In genomic region chr20:16574656-16575355, GRCh38 we compare ENCODE assay signal across 1 cellular context.
A peak's percentile ranks its signal among the peaks of the same experiment; 100 is the strongest.
TF ChIP-seq lines count a peak whose summit lies in the region.

No MANE protein-coding gene starts in this region.

TF ChIP-seq in HepG2, 621 proteins besides CTCF, POLR2A, EP300 and RAD21 (continued from another document and continues in another):
- TF ChIP-seq HNF1A (IDR thresholded peaks at IDR 0.05; ENCODE audit: low read depth) = peak; percentile 46; the same call in 1 of the 2 replicates
- TF ChIP-seq HNF1A (CRISPR knock-in tag; IDR thresholded peaks at IDR 0.05; ENCODE audit: borderline replicate concordance) = no peak; the same call in 1 of the 2 replicates
- peak; percentile 72 for TF ChIP-seq DMAP1 (CRISPR knock-in tag; IDR thresholded peaks at IDR 0.05)
- TF ChIP-seq NR1H2 (CRISPR knock-in tag; IDR thresholded peaks at IDR 0.05; ENCODE audit: borderline replicate concordance, low read depth) = no peak
- TF ChIP-seq MEIS2 (CRISPR knock-in tag; IDR thresholded peaks at IDR 0.05) = peak; percentile 63
- TF ChIP-seq ELF3 (CRISPR knock-in tag; IDR thresholded peaks at IDR 0.05) = no peak
- TF ChIP-seq MEIS1 (CRISPR knock-in tag; IDR thresholded peaks at IDR 0.05; ENCODE audit: borderline replicate concordance) = peak; percentile 88; the same call in 1 of the 2 replicates
- peak; percentile 68; the same call in 1 of the 2 replicates for TF ChIP-seq MXD4 (CRISPR knock-in tag; IDR thresholded peaks at IDR 0.05)
- TF ChIP-seq ZSCAN29 (CRISPR knock-in tag; conservative IDR thresholded peaks at IDR 0.05) = peak; percentile 91; the same call in 1 of the 2 replicates
- peak; percentile 63; the same call in 1 of the 2 replicates for TF ChIP-seq RFXAP (CRISPR knock-in tag; IDR thresholded peaks at IDR 0.05; ENCODE audit: borderline replicate concordance)
- TF ChIP-seq TOE1 (CRISPR knock-in tag; IDR thresholded peaks at IDR 0.05) = no peak
- TF ChIP-seq ZNF530 (CRISPR knock-in tag; IDR thresholded peaks at IDR 0.05; ENCODE audit: low read depth) = no peak
- no peak for TF ChIP-seq RBM22 (optimal IDR thresholded peaks at IDR 0.05; ENCODE audit: low read length)
- peak; percentile 71; the same call in 1 of the 2 replicates for TF ChIP-seq ARID4A (CRISPR knock-in tag; IDR thresholded peaks at IDR 0.05; ENCODE audit: borderline replicate concordance)
- peak; percentile 95 for TF ChIP-seq PTBP1 (IDR thresholded peaks at IDR 0.05; ENCODE audit: low read depth, low read length, poor library complexity, severe bottlenecking)
- no peak for TF ChIP-seq ZNF451 (CRISPR knock-in tag; IDR thresholded peaks at IDR 0.05)
- TF ChIP-seq HIC2 (CRISPR knock-in tag; IDR thresholded peaks at IDR 0.05; ENCODE audit: low read depth) = no peak
- no peak for TF ChIP-seq SRY (CRISPR knock-in tag; IDR thresholded peaks at IDR 0.05)
- no peak for TF ChIP-seq ZNF275 (CRISPR knock-in tag; IDR thresholded peaks at IDR 0.05; ENCODE audit: borderline replicate concordance)
- peak; percentile 86; the same call in 1 of the 2 replicates for TF ChIP-seq KLF9 (CRISPR knock-in tag; IDR thresholded peaks at IDR 0.05; ENCODE audit: low read depth)
- 0 out of 2 replicates have a peak, but pooled peaks have one; percentile 73 for TF ChIP-seq EEA1 (CRISPR knock-in tag; IDR thresholded peaks at IDR 0.05; ENCODE audit: borderline replicate concordance)
- TF ChIP-seq ZNF446 (CRISPR knock-in tag; IDR thresholded peaks at IDR 0.05) = no peak
- peak; percentile 91 for TF ChIP-seq SAP130 (CRISPR knock-in tag; IDR thresholded peaks at IDR 0.05; ENCODE audit: low read depth)
- TF ChIP-seq HOXA7 (CRISPR knock-in tag; IDR thresholded peaks at IDR 0.05) = no peak
- peak; percentile 54; the same call in 1 of the 2 replicates for TF ChIP-seq HMG20B (CRISPR knock-in tag; conservative IDR thresholded peaks at IDR 0.05)
- TF ChIP-seq ZNF674 (CRISPR knock-in tag; IDR thresholded peaks at IDR 0.05; ENCODE audit: low read depth) = no peak
- no peak for TF ChIP-seq RFX1 (IDR thresholded peaks at IDR 0.05)
- no peak for TF ChIP-seq CCAR2 (optimal IDR thresholded peaks at IDR 0.05; ENCODE audit: low read depth, low read length)
- no peak for TF ChIP-seq ZNF597 (CRISPR knock-in tag; IDR thresholded peaks at IDR 0.05)
- no peak for TF ChIP-seq ZNF709 (CRISPR knock-in tag; IDR thresholded peaks at IDR 0.05)
- TF ChIP-seq SKIL (CRISPR knock-in tag; IDR thresholded peaks at IDR 0.05; ENCODE audit: borderline replicate concordance) = peak; percentile 23; the same call in 1 of the 2 replicates
- TF ChIP-seq RCOR2 (CRISPR knock-in tag; IDR thresholded peaks at IDR 0.05) = peak; percentile 97
- TF ChIP-seq MLX (CRISPR knock-in tag; IDR thresholded peaks at IDR 0.05) = peak; percentile 55; the same call in 1 of the 2 replicates
- no peak for TF ChIP-seq GMEB2 (CRISPR knock-in tag; IDR thresholded peaks at IDR 0.05; ENCODE audit: low read depth)
- TF ChIP-seq ZFP90 (CRISPR knock-in tag; IDR thresholded peaks at IDR 0.05; ENCODE audit: borderline replicate concordance) = peak; percentile 73; the same call in 1 of the 2 replicates
- TF ChIP-seq ZBTB37 (CRISPR knock-in tag; IDR thresholded peaks at IDR 0.05) = peak; percentile 69; the same call in 1 of the 2 replicates
- TF ChIP-seq ZNF577 (CRISPR knock-in tag; IDR thresholded peaks at IDR 0.05; ENCODE audit: borderline replicate concordance, low read depth) = no peak
- TF ChIP-seq ADNP (CRISPR knock-in tag; IDR thresholded peaks at IDR 0.05) = peak; percentile 93
- TF ChIP-seq ZNF564 (CRISPR knock-in tag; IDR thresholded peaks at IDR 0.05) = peak; percentile 28; the same call in 1 of the 2 replicates
- TF ChIP-seq DPF2 (CRISPR knock-in tag; IDR thresholded peaks at IDR 0.05; ENCODE audit: borderline replicate concordance, low read depth) = no peak
- 0 out of 2 replicates have a peak, but pooled peaks have one; percentile 26 for TF ChIP-seq CAMTA2 (CRISPR knock-in tag; IDR thresholded peaks at IDR 0.05; ENCODE audit: borderline replicate concordance)
- no peak for TF ChIP-seq FOXC1 (CRISPR knock-in tag; IDR thresholded peaks at IDR 0.05; ENCODE audit: borderline replicate concordance)
- no peak for TF ChIP-seq EHMT2 (IDR thresholded peaks at IDR 0.05; ENCODE audit: borderline replicate concordance, low read depth, low read length)
- TF ChIP-seq YEATS2 (CRISPR knock-in tag; IDR thresholded peaks at IDR 0.05; ENCODE audit: borderline replicate concordance) = peak; percentile 91; the same call in 1 of the 2 replicates
- peak; percentile 57 for TF ChIP-seq TBL1XR1 (IDR thresholded peaks at IDR 0.05; ENCODE audit: borderline replicate concordance, low read length, partially characterized antibody)
- no peak for TF ChIP-seq JDP2 (CRISPR knock-in tag; IDR thresholded peaks at IDR 0.05; ENCODE audit: borderline replicate concordance)
